In the genomic region with DNA sequence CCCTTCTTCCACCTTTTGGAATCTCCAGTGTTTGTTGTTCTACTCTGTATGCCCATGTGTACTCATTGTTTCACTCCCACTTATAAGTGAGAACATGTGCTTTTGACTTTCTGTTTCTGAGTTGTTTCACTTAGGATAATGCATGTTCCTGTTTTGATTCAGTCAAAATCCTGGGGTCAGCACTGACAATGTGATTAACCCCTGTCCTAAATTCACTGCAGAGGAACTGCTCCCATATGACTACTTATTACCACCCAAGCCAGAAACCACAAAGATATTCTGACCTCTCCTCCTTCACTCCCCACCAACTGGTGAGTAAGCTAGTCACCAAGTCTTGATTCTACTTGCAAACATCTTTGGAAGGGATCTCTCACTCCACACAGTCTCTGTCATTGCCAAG, we compare ENCODE assay signal across 14 cellular contexts.
DNase-seq lines count a peak whose midpoint lies in the region; ATAC-seq and TF ChIP-seq lines count a peak whose summit lies in the region.
"Had no signal": no experiment of that assay in that cellular context is flagged by ENCODE, and none has a peak within 500 bp of the region (broad histone marks: within the 10 kb centered on the region; RNA-seq: fewer than 3 reads in every experiment).

No MANE protein-coding gene starts in this region.

- H3K36me3 Mint-ChIP-seq in Caco-2 (ENCODE audit: insufficient read depth, unreplicated experiment): peaks cover 15% of the 10 kb centered on the region
- peaks cover 3% of the 10 kb centered on the region for H3K36me3 Mint-ChIP-seq in mesothelial cell of epicardium

- no peaks in the 10 kb centered on the region for H3K36me3 ChIP-seq in Caco-2 (ENCODE audit: control insufficient read depth, insufficient read depth, low read length)
- H3K36me3 ChIP-seq: BLaER1 had no signal

- CTCF ChIA-PET in Caco-2 (lab: Charles Lee): no interaction called here

- TF ChIP-seq CTCF in fibroblast of mammary gland (conservative IDR thresholded peaks at IDR 0.05; ENCODE audit: control insufficient read depth, insufficient read depth, low read depth, low read length): no peak
- TF ChIP-seq CTCF in Caco-2 (IDR thresholded peaks at IDR 0.05; ENCODE audit: insufficient read depth in 1 of 2, low read depth in 1 of 2, low read length in 1 of 2, severe bottlenecking in 1 of 2, unreplicated experiment in 1 of 2): no peak
- TF ChIP-seq CTCF in mesothelial cell of epicardium (IDR thresholded peaks at IDR 0.05; ENCODE audit: unreplicated experiment): no peak

- H3K4me3 Mint-ChIP-seq in Caco-2 (ENCODE audit: unreplicated experiment) (no peak overlapping the region), mesothelial cell of epicardium (no peak overlapping the region)

- ATAC-seq in HG03469 (IDR thresholded peaks at IDR 0.05; ENCODE audit: unreplicated experiment): no peak

- no peak overlapping the region for H3K27ac Mint-ChIP-seq in Caco-2 (ENCODE audit: unreplicated experiment)
- H3K27ac Mint-ChIP-seq in mesothelial cell of epicardium: no peak overlapping the region

- no peaks in the 10 kb centered on the region for H3K4me1 ChIP-seq in Caco-2
- H3K4me1 ChIP-seq: BLaER1 had no signal

- H3K4me1 Mint-ChIP-seq in Caco-2 (ENCODE audit: low read depth, unreplicated experiment) (no peaks in the 10 kb centered on the region), mesothelial cell of epicardium (peaks cover 7% of the 10 kb centered on the region)

- no TSS peak for BruUV-seq in Caco-2 (replicated peaks; lab: Mats Ljungman, UMichigan)

- H3K9me3 Mint-ChIP-seq in Caco-2 (ENCODE audit: unreplicated experiment) (no peaks in the 10 kb centered on the region), mesothelial cell of epicardium (peaks cover 24% of the 10 kb centered on the region)

- H3K9me3 ChIP-seq in Caco-2: no peaks in the 10 kb centered on the region

- H3K27me3 ChIP-seq in Caco-2 (replicated peaks; ENCODE audit: control insufficient read depth, insufficient read depth, low read length): no peaks in the 10 kb centered on the region
- H3K27me3 ChIP-seq: BLaER1 had no signal

- intact Hi-C loops in Caco-2 (cut with micrococcal nuclease; ENCODE audit: unreplicated experiment): no loop called here

- H3K27me3 Mint-ChIP-seq in Caco-2 (ENCODE audit: insufficient read depth, unreplicated experiment) (no peaks in the 10 kb centered on the region), mesothelial cell of epicardium (ENCODE audit: low read depth) (no peaks in the 10 kb centered on the region)

- H3K4me3 ChIP-seq in fibroblast of mammary gland (ENCODE audit: control insufficient read depth, low read depth, low read length) (no peak overlapping the region), Caco-2 (ENCODE audit: low read depth, low read length) (no peak overlapping the region)
- H3K4me3 ChIP-seq: BLaER1 had no signal

- DNase-seq in EH (ENCODE audit: low read depth) (peak; percentile 89), OCI-M1 (lab: John Stamatoyannopoulos, UW) (peak; percentile 41), fibroblast of mammary gland (ENCODE audit: low read depth) (peak; percentile 98), renal cortical epithelial cell (ENCODE audit: low read depth) (peak; percentile 75), Caco-2 (no peak), mesothelial cell of epicardium (ENCODE audit: low spot score in 2 of 2, unreplicated experiment in 2 of 2) (no peak)
- no peak for DNase-seq in activated CD4-positive, CD25-positive, alpha-beta regulatory T cell treated with anti-CD3 and anti-CD28 coated beads, Interleukin-2, amount 50 U/mL, for 72 hours
- DNase-seq: activated CD4-positive, alpha-beta T cell treated with anti-CD3 and anti-CD28 coated beads, Interleukin-2, amount 50 U/mL, for 48 hours; GOT3; NCI-H187; NCI-H526; stimulated activated CD8-positive, alpha-beta memory T cell treated with anti-CD3 and anti-CD28 coated beads, Interleukin-4, amount 100 ng/mL, for 48 hours had no signal

- POLR2A ChIA-PET in Caco-2 (lab: Charles Lee): no interaction called here

Comparison
In these comparisons a context has a peak if more than half of its experiments do, and no peak if none do; other contexts are left out.
1. DNase-seq: peak in EH (single experiment), OCI-M1 (single experiment), fibroblast of mammary gland (single experiment) and renal cortical epithelial cell (single experiment); none in activated CD4-positive, CD25-positive, alpha-beta regulatory T cell treated with anti-CD3 and anti-CD28 coated beads, Interleukin-2, amount 50 U/mL, for 72 hours (single experiment), Caco-2 (0 of 2) and mesothelial cell of epicardium (0 of 2).